ENCODE assay signal across 15 cellular contexts in genomic region chr5:167993771-167994170, GRCh38.
DNase-seq lines count a peak whose midpoint lies in the region; ATAC-seq lines count a peak whose summit lies in the region.
"Had no signal": no experiment of that assay in that cellular context is flagged by ENCODE, and none has a peak within 500 bp of the region (broad histone marks: within the 10 kb centered on the region; RNA-seq: fewer than 3 reads in every experiment).

No MANE protein-coding gene starts in this region.

- ATAC-seq in HG03175 (IDR thresholded peaks at IDR 0.05; ENCODE audit: unreplicated experiment): no peak

- H3K27ac ChIP-seq in epithelial cell of prostate: peak overlapping the region; percentile 13
- H3K27ac ChIP-seq: Peyer's patch had no signal

- peak; percentile 18 for DNase-seq in HT1080 (ENCODE audit: low read depth)
- DNase-seq in NCI-H2171 treated with DMSO at 0.1 percent for 48 hours (lab: John Stamatoyannopoulos, UW): peak; percentile 11
- peak; percentile 48 for DNase-seq in epithelial cell of prostate (ENCODE audit: low read depth, low spot score)
- peak; percentile 31 for DNase-seq in medulla oblongata (ENCODE audit: extremely low spot score)
- DNase-seq in NCI-H146 treated with DMSO at 0.1 percent for 48 hours (lab: John Stamatoyannopoulos, UW; ENCODE audit: unreplicated experiment): no peak
- no peak for DNase-seq in stimulated activated naive CD4-positive, alpha-beta T cell treated with Interleukin-2 at 50 U/mL for 16 hours (lab: John Stamatoyannopoulos, UW)
- DNase-seq: BE2C; CD4-positive, alpha-beta memory T cell; DMS79; GOT3; NCI-H1048; NCI-H146; NCI-H446 treated with DMSO at 0.1 percent for 48 hours; Peyer's patch had no signal

Comparison
In these comparisons a context has a peak if more than half of its experiments do, and no peak if none do; other contexts are left out.
1. DNase-seq: peak in HT1080 (single experiment), NCI-H2171 treated with DMSO at 0.1 percent for 48 hours (single experiment), epithelial cell of prostate (single experiment) and medulla oblongata (single experiment); none in NCI-H146 treated with DMSO at 0.1 percent for 48 hours (single experiment) and stimulated activated naive CD4-positive, alpha-beta T cell treated with Interleukin-2 at 50 U/mL for 16 hours (single experiment).